In genomic region chr1:32984829-32985310, GRCh38 we compare ENCODE assay signal across 16 cellular contexts. TPM values are rescaled to one million over a fixed set of nuclear protein-coding genes. Genes with fewer than 3 reads are reported as not detected.
DNase-seq lines count a peak whose midpoint lies in the region; ATAC-seq and TF ChIP-seq lines count a peak whose summit lies in the region.
"Had no signal": no experiment of that assay in that cellular context is flagged by ENCODE, and none has a peak within 500 bp of the region (broad histone marks: within the 10 kb centered on the region; RNA-seq: fewer than 3 reads in every experiment).

No MANE protein-coding gene starts in this region.

- peaks cover 3% of the 10 kb centered on the region for H3K36me3 Mint-ChIP-seq in activated naive CD4-positive, alpha-beta T cell treated with anti-CD3 and anti-CD28 coated beads, Interleukin-2, amount 10 ng/mL, durations not matched to agents 7 days and 5 days

- no peak for ATAC-seq in GM19023 (IDR thresholded peaks at IDR 0.05; ENCODE audit: unreplicated experiment)
- no peak for ATAC-seq in HG03139 (IDR thresholded peaks at IDR 0.05; ENCODE audit: unreplicated experiment)
- ATAC-seq: gastrocnemius medialis, mucosa of descending colon had no signal

- H3K9me3 ChIP-seq in effector memory CD4-positive, alpha-beta T cell (ENCODE audit: control insufficient read depth, low read length) = no peaks in the 10 kb centered on the region
- no peaks in the 10 kb centered on the region for H3K9me3 ChIP-seq in left ventricle myocardium inferior (replicated peaks)
- H3K9me3 ChIP-seq: ascending aorta, gastrocnemius medialis, mucosa of descending colon, right atrium auricular region, vagina had no signal

- H3K9me3 Mint-ChIP-seq in activated naive CD4-positive, alpha-beta T cell treated with anti-CD3 and anti-CD28 coated beads, Interleukin-2, amount 10 ng/mL, durations not matched to agents 7 days and 5 days = no peaks in the 10 kb centered on the region

- intact Hi-C loops in left ventricle myocardium inferior (cut with micrococcal nuclease) = no loop called here

- POLR2A ChIA-PET in RWPE1 (lab: Yijun Ruan, JAX; ENCODE audit: low non-redundant PET) = no interaction called here

- H3K27me3 ChIP-seq in effector memory CD4-positive, alpha-beta T cell (replicated peaks; ENCODE audit: control insufficient read depth, insufficient read depth, low read length, poor library complexity, severe bottlenecking) = no peaks in the 10 kb centered on the region
- H3K27me3 ChIP-seq in left ventricle myocardium inferior (ENCODE audit: low read depth) = no peaks in the 10 kb centered on the region
- H3K27me3 ChIP-seq: ascending aorta, gastrocnemius medialis, right atrium auricular region, vagina had no signal

- no peak overlapping the region for H3K4me3 Mint-ChIP-seq in activated naive CD4-positive, alpha-beta T cell treated with anti-CD3 and anti-CD28 coated beads, Interleukin-2, amount 10 ng/mL, durations not matched to agents 7 days and 5 days

- H3K4me1 ChIP-seq in effector memory CD4-positive, alpha-beta T cell (ENCODE audit: control insufficient read depth, insufficient read depth, low read length, poor library complexity, severe bottlenecking) = peaks cover 33% of the 10 kb centered on the region
- H3K4me1 ChIP-seq in left ventricle myocardium inferior = peaks cover 38% of the 10 kb centered on the region

- no peaks in the 10 kb centered on the region for H3K36me3 ChIP-seq in effector memory CD4-positive, alpha-beta T cell (ENCODE audit: control insufficient read depth, insufficient read depth, low read length)
- no peaks in the 10 kb centered on the region for H3K36me3 ChIP-seq in left ventricle myocardium inferior
- H3K36me3 ChIP-seq: ascending aorta, gastrocnemius medialis, right atrium auricular region, vagina had no signal

- H3K27me3 Mint-ChIP-seq in activated naive CD4-positive, alpha-beta T cell treated with anti-CD3 and anti-CD28 coated beads, Interleukin-2, amount 10 ng/mL, durations not matched to agents 7 days and 5 days = no peaks in the 10 kb centered on the region
- H3K27me3 Mint-ChIP-seq: stimulated activated naive CD8-positive, alpha-beta T cell treated with anti-CD3 and anti-CD28 coated beads, Interleukin-15, amount 100 ng/mL, for 72 hours had no signal

- H3K4me1 Mint-ChIP-seq in activated naive CD4-positive, alpha-beta T cell treated with anti-CD3 and anti-CD28 coated beads, Interleukin-2, amount 10 ng/mL, durations not matched to agents 7 days and 5 days = peaks cover 68% of the 10 kb centered on the region

- H3K27ac ChIP-seq in RWPE1 = peak overlapping the region; percentile 27; the same call in 1 of the 2 replicates
- H3K27ac ChIP-seq in effector memory CD4-positive, alpha-beta T cell (ENCODE audit: insufficient read depth, low read length, poor library complexity, severe bottlenecking) = peak overlapping the region; percentile 84
- no peak overlapping the region for H3K27ac ChIP-seq in left ventricle myocardium inferior (replicated peaks)
- H3K27ac ChIP-seq: ascending aorta, gastrocnemius medialis, right atrium auricular region, vagina had no signal

- no peak overlapping the region for H3K4me3 ChIP-seq in effector memory CD4-positive, alpha-beta T cell (ENCODE audit: insufficient read depth, low read depth, low read length, poor library complexity, severe bottlenecking)
- no peak overlapping the region for H3K4me3 ChIP-seq in left ventricle myocardium inferior
- H3K4me3 ChIP-seq: ascending aorta, gastrocnemius medialis, mucosa of descending colon, right atrium auricular region, vagina had no signal

- H3K27ac Mint-ChIP-seq in activated naive CD4-positive, alpha-beta T cell treated with anti-CD3 and anti-CD28 coated beads, Interleukin-2, amount 10 ng/mL, durations not matched to agents 7 days and 5 days = peak overlapping the region; percentile 58

- CTCF ChIA-PET in activated naive CD4-positive, alpha-beta T cell treated with anti-CD3 and anti-CD28 coated beads, Interleukin-2, amount 10 ng/mL, durations not matched to agents 7 days and 5 days (lab: Charles Lee) = interaction anchor here (2.7 kb wide), 1 partner anchor 17 kb away, joined by 11 read pairs; no protein-coding TSS in a partner anchor
- CTCF ChIA-PET in RWPE1 (lab: Yijun Ruan, JAX) = interaction anchor here (0.6 kb wide), 1 partner anchor 464 kb away, joined by 3 read pairs; no protein-coding TSS in a partner anchor

- DNase-seq in activated naive CD4-positive, alpha-beta T cell treated with anti-CD3 and anti-CD28 coated beads, Interleukin-2, amount 10 ng/mL, durations not matched to agents 7 days and 5 days = no peak
- DNase-seq in activated naive CD4-positive, alpha-beta T cell treated with anti-CD3 and anti-CD28 coated beads, Interleukin-2, amount 50 U/mL, for 16 hours = no peak
- DNase-seq in RWPE1 (ENCODE audit: low spot score) = no peak
- no peak for DNase-seq in effector memory CD4-positive, alpha-beta T cell
- DNase-seq in NCI-H2081 (lab: John Stamatoyannopoulos, UW) = no peak
- DNase-seq in left ventricle myocardium inferior = no peak
- DNase-seq: gastrocnemius medialis, mucosa of descending colon, NCI-H1930, NCI-H510A treated with DMSO at 0.1 percent for 48 hours had no signal

- TF ChIP-seq CTCF in RWPE1 (conservative IDR thresholded peaks at IDR 0.05; ENCODE audit: low read depth) (no peak), left ventricle myocardium inferior (IDR thresholded peaks at IDR 0.05; ENCODE audit: borderline replicate concordance) (no peak)

RNA-seq across cellular contexts. Expression of gene RNF19B, which starts 20.3 kb away (rescaled TPM):
- total RNA-seq in left ventricle myocardium inferior = 15.4 TPM

RNA-seq across cellular contexts. Expression of gene AK2, which starts 51.8 kb away (rescaled TPM):
- 121 TPM for total RNA-seq in left ventricle myocardium inferior
